Comparison of ENCODE assay signal across 8 cellular contexts in the genomic region with DNA sequence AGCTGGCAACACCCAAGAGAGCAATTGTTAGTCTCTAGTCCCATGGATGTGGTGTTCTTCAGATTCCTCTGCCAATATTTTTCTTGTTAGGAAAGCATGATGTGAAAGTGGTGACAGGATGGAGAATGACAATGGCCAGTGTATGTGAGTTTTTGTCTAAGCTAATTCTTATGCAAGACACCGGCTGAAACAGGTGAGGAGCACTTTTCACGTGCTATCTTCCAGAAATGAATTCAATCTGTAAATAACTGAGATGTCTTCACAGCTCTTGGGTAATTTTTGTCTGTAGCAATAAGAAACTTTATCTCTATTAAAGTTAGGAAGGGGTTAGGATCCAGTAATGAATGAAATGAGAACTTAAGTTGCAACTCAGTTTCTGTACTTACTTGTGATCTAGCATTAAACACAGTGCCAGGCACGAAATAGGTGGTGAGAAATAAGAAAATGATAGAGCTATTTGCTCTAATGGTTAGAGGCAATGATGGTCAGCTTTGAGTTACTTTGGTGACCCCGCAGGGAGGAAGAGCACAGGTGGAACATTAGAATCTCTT. TPM values are rescaled to one million over a fixed set of nuclear protein-coding genes. Genes with fewer than 3 reads are reported as not detected.
DNase-seq lines count a peak whose midpoint lies in the region; ATAC-seq and TF ChIP-seq lines count a peak whose summit lies in the region.

No MANE protein-coding gene starts in this region.

- intact Hi-C loops in PC-3 (cut with micrococcal nuclease) (loop anchor here (2.0 kb wide), 2 partner anchors 25 to 129 kb away; no protein-coding TSS in a partner anchor), esophagus squamous epithelium (cut with DNase I) (no loop called here)

- CTCF ChIA-PET in PC-3 (lab: Charles Lee): no interaction called here

- H3K27me3 ChIP-seq in PC-3 (ENCODE audit: low read length) (no peaks in the 10 kb centered on the region), esophagus squamous epithelium (no peaks in the 10 kb centered on the region), rectal smooth muscle tissue (ENCODE audit: control insufficient read depth, insufficient read depth, low read length) (no peaks in the 10 kb centered on the region)

- H3K4me2 ChIP-seq in PC-3 (ENCODE audit: low read length): peak overlapping the region; percentile 88

- no peak for TF ChIP-seq POLR2A in esophagus squamous epithelium (IDR thresholded peaks at IDR 0.05)

- H3K36me3 ChIP-seq in PC-3 (ENCODE audit: low read depth, low read length): no peaks in the 10 kb centered on the region
- no peaks in the 10 kb centered on the region for H3K36me3 ChIP-seq in esophagus squamous epithelium
- no peaks in the 10 kb centered on the region for H3K36me3 ChIP-seq in rectal smooth muscle tissue (ENCODE audit: control insufficient read depth, insufficient read depth, low read length)

- DNase-seq in PC-3: no peak
- no peak for DNase-seq in esophagus squamous epithelium (lab: John Stamatoyannopoulos, UW)

- peak overlapping the region; percentile 66; the same call in 1 of the 2 replicates for H3K27ac ChIP-seq in PC-3 (ENCODE audit: low read length)
- H3K27ac ChIP-seq in esophagus squamous epithelium: peak overlapping the region; percentile 72 to 86 (median 80)
- peak overlapping the region; percentile 53 for H3K27ac ChIP-seq in rectal smooth muscle tissue (ENCODE audit: low read depth, low read length)

- ATAC-seq in PC-3 (no peak), GM19351 (IDR thresholded peaks at IDR 0.05; ENCODE audit: unreplicated experiment) (no peak), HG03159 (IDR thresholded peaks at IDR 0.05; ENCODE audit: unreplicated experiment) (no peak), GM21717 (IDR thresholded peaks at IDR 0.05; ENCODE audit: unreplicated experiment) (no peak), HG03460 (IDR thresholded peaks at IDR 0.05; ENCODE audit: unreplicated experiment) (no peak)

- H3K4me1 ChIP-seq in PC-3 (ENCODE audit: insufficient read depth, low read length) (peaks cover 40% of the 10 kb centered on the region), esophagus squamous epithelium (peaks cover 0 to 48% (median 9%) of the 10 kb centered on the region in 3 donors), rectal smooth muscle tissue (ENCODE audit: control insufficient read depth, insufficient read depth, low read length) (peaks cover 12% of the 10 kb centered on the region)

- TF ChIP-seq CTCF in GM12875 (IDR thresholded peaks at IDR 0.05; ENCODE audit: borderline replicate concordance, insufficient read depth, low read depth, low read length) (no peak), PC-3 (conservative IDR thresholded peaks at IDR 0.05; ENCODE audit: low read depth, low read length) (no peak), esophagus squamous epithelium (IDR thresholded peaks at IDR 0.05) (no peak)

- POLR2A ChIA-PET in PC-3 (lab: Charles Lee; ENCODE audit: unreplicated experiment): interaction anchor here (0.5 to 0.6 kb wide), 2 partner anchors 11 to 54 kb away, joined by 3 to 4 read pairs; no protein-coding TSS in a partner anchor

- peaks cover 13% of the 10 kb centered on the region for H4K20me1 ChIP-seq in PC-3 (ENCODE audit: low read length)

- H3K4me3 ChIP-seq in GM12875 (ENCODE audit: low read depth, low read length): peak overlapping the region; percentile 82
- H3K4me3 ChIP-seq in PC-3 (ENCODE audit: low read length): peak overlapping the region; percentile 89
- H3K4me3 ChIP-seq in esophagus squamous epithelium: peak overlapping the region; percentile 64 to 89 (median 78)
- H3K4me3 ChIP-seq in rectal smooth muscle tissue (ENCODE audit: low read length): peak overlapping the region; percentile 78

- BruUV-seq in PC-3 (replicated peaks; lab: Mats Ljungman, UMichigan): TSS peak; percentile 48

- peak overlapping the region; percentile 91 for H3K9ac ChIP-seq in PC-3 (ENCODE audit: low read length)
- H3K9ac ChIP-seq in rectal smooth muscle tissue (ENCODE audit: low read length): peak overlapping the region; percentile 57

- H2AFZ ChIP-seq in PC-3 (ENCODE audit: low read length): peak overlapping the region; percentile 89

- no peaks in the 10 kb centered on the region for H3F3A ChIP-seq in PC-3 (ENCODE audit: low read length, unreplicated experiment)

- WGBS in esophagus squamous epithelium, 2 donors: 44 to 55% methylated on average over 4 of the region's 4 CpGs

- no peaks in the 10 kb centered on the region for H3K9me2 ChIP-seq in PC-3 (replicated peaks; ENCODE audit: low read length)

- H3K9me3 ChIP-seq in PC-3 (ENCODE audit: low read length) (no peaks in the 10 kb centered on the region), esophagus squamous epithelium (no peaks in the 10 kb centered on the region)

- H3K79me2 ChIP-seq in PC-3 (ENCODE audit: low read length): peaks cover 49% of the 10 kb centered on the region

RNA-seq across cellular contexts. Expression of gene AGPS, which starts 0.7 kb away (rescaled TPM):
- 147 and 229 TPM in 2 replicates for total RNA-seq in PC-3 (2014; rRNA removed)
- 10 to 100 TPM; 20.2 to 34.0 (median 25.5) TPM for total RNA-seq in esophagus squamous epithelium
